17 cellular contexts compared by ENCODE assay signal in genomic region chr10:32459072-32459703, GRCh38. TPM values are rescaled to one million over a fixed set of nuclear protein-coding genes. Genes with fewer than 3 reads are reported as not detected.
DNase-seq lines count a peak whose midpoint lies in the region; ATAC-seq and TF ChIP-seq lines count a peak whose summit lies in the region.
"Had no signal": no experiment of that assay in that cellular context is flagged by ENCODE, and none has a peak within 500 bp of the region (broad histone marks: within the 10 kb centered on the region; RNA-seq: fewer than 3 reads in every experiment).

No MANE protein-coding gene starts in this region.

- TF ChIP-seq CTCF in mucosa of descending colon (IDR thresholded peaks at IDR 0.05), result no peak

- ATAC-seq in mucosa of descending colon, result peak; percentile 73
- ATAC-seq in HG02852 (IDR thresholded peaks at IDR 0.05; ENCODE audit: unreplicated experiment), result no peak
- no peak for ATAC-seq in GM21529 (IDR thresholded peaks at IDR 0.05; ENCODE audit: unreplicated experiment)
- ATAC-seq: K562, SK-N-SH treated with all-trans-retinoic acid at 6 μM for 48 hours had no signal

- peaks cover 8% of the 10 kb centered on the region for H3K36me3 ChIP-seq in CD4-positive, alpha-beta memory T cell (ENCODE audit: insufficient read depth, low read length)
- H3K36me3 ChIP-seq in KOPT-K1 (ENCODE audit: insufficient read depth, low read length), result peaks cover 5% of the 10 kb centered on the region; the same call in 1 of the 2 replicates
- no peaks in the 10 kb centered on the region for H3K36me3 ChIP-seq in mucosa of descending colon (ENCODE audit: low read depth)

- no peaks in the 10 kb centered on the region for H3K27me3 Mint-ChIP-seq in CD4-positive, alpha-beta memory T cell
- H3K27me3 Mint-ChIP-seq: type B pancreatic cell had no signal

- no peak overlapping the region for H3K4me3 ChIP-seq in CD4-positive, alpha-beta memory T cell (ENCODE audit: low read length in 2 of 2)
- no peak overlapping the region for H3K4me3 ChIP-seq in mucosa of descending colon
- H3K4me3 ChIP-seq: esophagus squamous epithelium, K562 had no signal

- peaks cover 34 to 53% (median 49%) of the 10 kb centered on the region in 4 donors for H3K4me1 Mint-ChIP-seq in CD4-positive, alpha-beta memory T cell

- POLR2A ChIA-PET in CD4-positive, alpha-beta memory T cell (lab: Charles Lee; ENCODE audit: partially characterized antibody), result interaction anchor here (0.6 to 6.5 kb wide), 13 partner anchors 9 to 657 kb away, joined by 3 to 72 read pairs (median 3); partner anchors contain the start of gene CCDC7

- no peaks in the 10 kb centered on the region for H3K9me3 ChIP-seq in CD4-positive, alpha-beta memory T cell (ENCODE audit: control insufficient read depth in 1 of 2, low read length in 2 of 2)
- H3K9me3 ChIP-seq in KOPT-K1 (ENCODE audit: insufficient read depth, low read length, poor library complexity, severe bottlenecking) (no peaks in the 10 kb centered on the region), mucosa of descending colon (no peaks in the 10 kb centered on the region)
- H3K9me3 ChIP-seq: esophagus squamous epithelium had no signal

- DNase-seq in CD4-positive, alpha-beta memory T cell, result peak; percentile 81 to 85 (median 82)
- DNase-seq in activated T-helper 1 cell treated with Interleukin-2 at 50 U/mL for 16 hours (ENCODE audit: low read depth) (peak; percentile 17), mucosa of descending colon (peak in 1 of 3 donors; percentile 19), NCI-H1436 (lab: John Stamatoyannopoulos, UW) (no peak), occipital lobe (lab: John Stamatoyannopoulos, UW) (no peak)
- DNase-seq: aorta, EL, esophagus squamous epithelium, head of caudate nucleus, kidney glomerular epithelial cell, NCI-H446 treated with DMSO at 0.1 percent for 48 hours had no signal

- peak overlapping the region; percentile 27 to 81 (median 68) for H3K4me3 Mint-ChIP-seq in CD4-positive, alpha-beta memory T cell
- H3K4me3 Mint-ChIP-seq: type B pancreatic cell had no signal

- peak overlapping the region; percentile 48 to 93 (median 83) for H3K27ac Mint-ChIP-seq in CD4-positive, alpha-beta memory T cell
- H3K27ac Mint-ChIP-seq: type B pancreatic cell had no signal

- CTCF ChIA-PET in CD4-positive, alpha-beta memory T cell (lab: Charles Lee; ENCODE audit: partially characterized antibody), result interaction anchor here (0.7 to 3.4 kb wide), 10 partner anchors 10 to 1427 kb away, joined by 3 to 14 read pairs (median 4); partner anchors contain the start of gene CCDC7

- H3K27me3 ChIP-seq in CD4-positive, alpha-beta memory T cell (ENCODE audit: insufficient read depth, low read length), result no peaks in the 10 kb centered on the region
- H3K27me3 ChIP-seq: esophagus squamous epithelium had no signal

- intact Hi-C loops in CD4-positive, alpha-beta memory T cell (cut with micrococcal nuclease), result loop anchor here (1.0 kb wide), 2 partner anchors 13 to 81 kb away; partner anchors contain the start of gene CCDC7
- intact Hi-C loops in mucosa of descending colon (cut with DNase I, micrococcal nuclease), result no loop called here

- peaks cover 29 to 34% of the 10 kb centered on the region in 2 donors for H3K36me3 Mint-ChIP-seq in CD4-positive, alpha-beta memory T cell

- H3K27ac ChIP-seq in CD4-positive, alpha-beta memory T cell (ENCODE audit: low read depth, low read length), result peak overlapping the region; percentile 62
- peak overlapping the region; percentile 35 for H3K27ac ChIP-seq in KOPT-K1 (ENCODE audit: low read depth, low read length, poor library complexity, severe bottlenecking)
- H3K27ac ChIP-seq: esophagus squamous epithelium had no signal

- H3K9me3 Mint-ChIP-seq in CD4-positive, alpha-beta memory T cell, result peaks cover 0 to 3% (median 0%) of the 10 kb centered on the region in 8 donors
- H3K9me3 Mint-ChIP-seq: type B pancreatic cell had no signal

- peaks cover 43% of the 10 kb centered on the region for H3K4me1 ChIP-seq in CD4-positive, alpha-beta memory T cell (ENCODE audit: insufficient read depth, low read length)
- H3K4me1 ChIP-seq in mucosa of descending colon (ENCODE audit: low read depth), result no peaks in the 10 kb centered on the region
- H3K4me1 ChIP-seq: esophagus squamous epithelium had no signal

RNA-seq across cellular contexts. Expression of gene CCDC7, which starts 13.2 kb away (rescaled TPM):
- 10 to 100 TPM; 70.3 to 90.5 TPM for total RNA-seq in CD4-positive, alpha-beta memory T cell
- 10 to 100 TPM in 1 of 2 donors, 1 to 10 TPM in 1; 7.7 to 13.3 TPM for polyA plus RNA-seq in CD4-positive, alpha-beta memory T cell
- total RNA-seq in mucosa of descending colon (10 to 100 TPM; 11.2 to 36.5 (median 14.2) TPM), occipital lobe (146 TPM)

Comparison
In these comparisons a context has a peak if more than half of its experiments do, and no peak if none do; other contexts are left out.
1. DNase-seq: peak in CD4-positive, alpha-beta memory T cell (5 of 5) and activated T-helper 1 cell treated with Interleukin-2 at 50 U/mL for 16 hours (single experiment); none in NCI-H1436 (single experiment) and occipital lobe (single experiment).